In the genomic region with DNA sequence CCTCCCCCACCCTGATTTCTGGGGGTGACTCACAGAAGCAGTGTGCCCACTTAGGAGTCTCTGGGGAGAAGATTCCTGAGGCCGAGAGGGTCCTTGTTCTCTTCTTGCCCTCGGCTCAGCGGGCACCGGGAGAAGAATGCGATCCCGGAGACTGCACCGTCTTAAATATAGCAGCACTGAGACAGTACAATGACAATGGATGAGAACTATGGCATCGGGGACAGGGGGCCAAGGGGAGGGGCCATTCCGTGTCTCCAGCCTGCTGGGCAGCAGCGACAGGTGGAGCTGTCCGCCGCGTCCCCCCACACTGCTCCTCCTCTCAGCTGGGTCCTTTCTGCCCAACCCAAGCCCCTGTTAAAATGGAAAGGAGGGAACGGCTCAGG, we compare ENCODE assay signal across 1 cellular context.
TF ChIP-seq lines count a peak whose summit lies in the region.

A gene (minus strand): TSS at position 138 of the 383 bp plus-strand sequence. CDS start 3,499 bp downstream, outside the sequence.

TF ChIP-seq in K562, 482 proteins besides CTCF, POLR2A, EP300 and RAD21 (continued from another document):
- TF ChIP-seq, protein P1, sequence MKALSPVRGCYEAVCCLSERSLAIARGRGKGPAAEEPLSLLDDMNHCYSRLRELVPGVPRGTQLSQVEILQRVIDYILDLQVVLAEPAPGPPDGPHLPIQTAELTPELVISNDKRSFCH (CRISPR knock-in tag; IDR thresholded peaks at IDR 0.05): no peak
- TF ChIP-seq, protein P1 (tag; IDR thresholded peaks at IDR 0.05): no peak
- TF ChIP-seq ZNF133 (CRISPR knock-in tag; IDR thresholded peaks at IDR 0.05): no peak
TF ChIP-seq in K562: peak in this region for 1.
